Comparison of ENCODE assay signal across 8 cellular contexts in genomic region chr12:123233505-123234299, GRCh38. TPM values are rescaled to one million over a fixed set of nuclear protein-coding genes. Genes with fewer than 3 reads are reported as not detected.
DNase-seq lines count a peak whose midpoint lies in the region; ATAC-seq and TF ChIP-seq lines count a peak whose summit lies in the region.

No MANE protein-coding gene starts in this region.

- no peaks in the 10 kb centered on the region for H3K27me3 ChIP-seq in cardiac muscle cell
- no peaks in the 10 kb centered on the region for H3K27me3 ChIP-seq in iPS DF 6.9 (ENCODE audit: control insufficient read depth, insufficient read depth, low read length)
- no peaks in the 10 kb centered on the region for H3K27me3 ChIP-seq in spleen (replicated peaks in 1 of 7)

- H3K4me1 ChIP-seq in cardiac muscle cell (ENCODE audit: low read depth) (peaks cover 13% of the 10 kb centered on the region), iPS DF 6.9 (ENCODE audit: control insufficient read depth, insufficient read depth, low read length) (0 out of 2 replicates have a peak, but pooled peaks cover 1% of the 10 kb centered on the region), spleen (peaks cover 46 to 89% (median 85%) of the 10 kb centered on the region in 6 donors)

- ATAC-seq in Right ventricle myocardium inferior (no peak), HG03439 (IDR thresholded peaks at IDR 0.05; ENCODE audit: unreplicated experiment) (peak; percentile 16)
- ATAC-seq in activated T-cell treated with anti-CD3 and anti-CD28 coated beads, Interleukin-2, amount 50 U/mL, for 4 hours, result peak; percentile 12 to 20

- no peak for TF ChIP-seq POLR2A in spleen (IDR thresholded peaks at IDR 0.05)

- no peaks in the 10 kb centered on the region for H3K9me3 Mint-ChIP-seq in activated T-cell treated with anti-CD3 and anti-CD28 coated beads, Interleukin-2, amount 50 U/mL, for 4 hours

- H3K4me1 Mint-ChIP-seq in activated T-cell treated with anti-CD3 and anti-CD28 coated beads, Interleukin-2, amount 50 U/mL, for 4 hours (ENCODE audit: low read depth), result peaks cover 71% of the 10 kb centered on the region

- H3K36me3 Mint-ChIP-seq in activated T-cell treated with anti-CD3 and anti-CD28 coated beads, Interleukin-2, amount 50 U/mL, for 4 hours (ENCODE audit: insufficient read depth), result peaks cover 8% of the 10 kb centered on the region

- peak overlapping the region; percentile 91 for H3K27ac ChIP-seq in cardiac muscle cell
- no peak overlapping the region for H3K27ac ChIP-seq in iPS DF 6.9 (ENCODE audit: low read length)
- peak overlapping the region; percentile 88 to 96 (median 94) for H3K27ac ChIP-seq in spleen

- H3K36me3 ChIP-seq in cardiac muscle cell, result no peaks in the 10 kb centered on the region
- H3K36me3 ChIP-seq in iPS DF 6.9 (ENCODE audit: control insufficient read depth, insufficient read depth, low read length), result no peaks in the 10 kb centered on the region
- peaks cover 0 to 19% (median under 1%) of the 10 kb centered on the region in 6 donors for H3K36me3 ChIP-seq in spleen

- H3K4me3 Mint-ChIP-seq in activated T-cell treated with anti-CD3 and anti-CD28 coated beads, Interleukin-2, amount 50 U/mL, for 4 hours, result peak overlapping the region; percentile 99

- H3K9me3 ChIP-seq in cardiac muscle cell (ENCODE audit: low read depth) (no peaks in the 10 kb centered on the region), iPS DF 6.9 (ENCODE audit: control insufficient read depth, insufficient read depth, low read length) (no peaks in the 10 kb centered on the region), spleen (no peaks in the 10 kb centered on the region)

- H3K4me3 ChIP-seq in cardiac muscle cell, result peak overlapping the region; percentile 83
- H3K4me3 ChIP-seq in iPS DF 6.9 (ENCODE audit: low read length), result peak overlapping the region; percentile 78
- H3K4me3 ChIP-seq in spleen, result peak overlapping the region; percentile 71 to 97 (median 85)

- no CpG with 5 or more reads among the region's 42 CpGs for WGBS in iPS DF 6.9 (ENCODE audit: insufficient coverage, insufficient read length)
- WGBS in spleen, 5 donors, result 6 to 7% (median 6%) methylated on average over 36 to 42 of the region's 42 CpGs

- intact Hi-C loops in Right ventricle myocardium inferior (cut with DNase I), result loop anchor here (5.0 to 10.0 kb wide), 3 partner anchors 81 to 369 kb away; partner anchors contain the start of gene PITPNM2
- intact Hi-C loops in spleen (cut with DNase I; ENCODE audit: low total_unique reads), result loop anchor here (5.0 to 10.0 kb wide), 2 partner anchors 251 to 379 kb away; partner anchors contain the start of gene ARL6IP4

- no peaks in the 10 kb centered on the region for H3K27me3 Mint-ChIP-seq in activated T-cell treated with anti-CD3 and anti-CD28 coated beads, Interleukin-2, amount 50 U/mL, for 4 hours (ENCODE audit: low read depth)

- DNase-seq in cardiac muscle cell (ENCODE audit: low read depth in 1 of 2, low spot score in 1 of 2) (peak in 1 of 2 donors; percentile 17), Right ventricle myocardium inferior (ENCODE audit: missing footprints) (no peak), iPS DF 6.9 (ENCODE audit: low read depth, low spot score) (no peak), spleen (no peak), ureter (ENCODE audit: low spot score) (no peak)
- DNase-seq in activated T-cell treated with anti-CD3 and anti-CD28 coated beads, Interleukin-2, amount 50 U/mL, for 4 hours, result no peak
- no peak for DNase-seq in activated CD4-positive, alpha-beta T cell treated with anti-CD3 and anti-CD28 coated beads for 48 hours

- TF ChIP-seq CTCF in cardiac muscle cell (IDR thresholded peaks at IDR 0.05; ENCODE audit: low read depth, low read length) (no peak), spleen (IDR thresholded peaks at IDR 0.05 in 8 of 11, conservative IDR thresholded peaks at IDR 0.05 in 3 of 11) (no peak)

RNA-seq across cellular contexts. Expression of gene MTRFR, which starts 0.5 kb away (rescaled TPM):
- total RNA-seq in cardiac muscle cell, result 15.0 and 25.8 TPM in 2 replicates
- 31.9 and 40.8 TPM in 2 replicates for polyA plus RNA-seq in cardiac muscle cell
- 8.1 TPM for total RNA-seq in Right ventricle myocardium inferior
- total RNA-seq in activated T-cell treated with anti-CD3 and anti-CD28 coated beads, Interleukin-2, amount 50 U/mL, for 4 hours, result 10 to 100 TPM; 16.7 to 17.7 (median 17.4) TPM
- total RNA-seq in spleen, result 10 to 100 TPM; 11.9 to 21.0 (median 14.8) TPM
- 10 to 100 TPM; 15.8 to 17.4 (median 17.3) TPM for polyA plus RNA-seq in spleen
- 14.6 TPM for total RNA-seq in ureter

RNA-seq across cellular contexts. Expression of gene MPHOSPH9, which starts 0.8 kb away (rescaled TPM):
- total RNA-seq in cardiac muscle cell (47.8 and 90.9 TPM in 2 replicates), Right ventricle myocardium inferior (21.3 TPM), spleen (10 to 100 TPM; 34.6 to 97.3 (median 43.8) TPM), ureter (30.4 TPM)
- polyA plus RNA-seq in cardiac muscle cell (18.1 and 42.8 TPM in 2 replicates), spleen (1 to 10 TPM; 7.1 to 8.2 (median 7.2) TPM)
- total RNA-seq in activated T-cell treated with anti-CD3 and anti-CD28 coated beads, Interleukin-2, amount 50 U/mL, for 4 hours, result 10 to 100 TPM; 35.9 to 42.3 (median 37.5) TPM

RNA-seq across cellular contexts. Expression of gene CDK2AP1, which starts 38.0 kb away (rescaled TPM):
- total RNA-seq in cardiac muscle cell (48.0 and 60.7 TPM in 2 replicates), Right ventricle myocardium inferior (74.9 TPM), spleen (10 to 100 TPM; 40.9 to 91.1 (median 68.2) TPM), ureter (144 TPM)
- polyA plus RNA-seq in cardiac muscle cell (101 and 122 TPM in 2 replicates), spleen (10 to 100 TPM; 50.5 to 97.1 (median 69.2) TPM)
- 10 to 100 TPM; 44.7 to 67.9 (median 53.4) TPM for total RNA-seq in activated T-cell treated with anti-CD3 and anti-CD28 coated beads, Interleukin-2, amount 50 U/mL, for 4 hours
